In the genomic region with DNA sequence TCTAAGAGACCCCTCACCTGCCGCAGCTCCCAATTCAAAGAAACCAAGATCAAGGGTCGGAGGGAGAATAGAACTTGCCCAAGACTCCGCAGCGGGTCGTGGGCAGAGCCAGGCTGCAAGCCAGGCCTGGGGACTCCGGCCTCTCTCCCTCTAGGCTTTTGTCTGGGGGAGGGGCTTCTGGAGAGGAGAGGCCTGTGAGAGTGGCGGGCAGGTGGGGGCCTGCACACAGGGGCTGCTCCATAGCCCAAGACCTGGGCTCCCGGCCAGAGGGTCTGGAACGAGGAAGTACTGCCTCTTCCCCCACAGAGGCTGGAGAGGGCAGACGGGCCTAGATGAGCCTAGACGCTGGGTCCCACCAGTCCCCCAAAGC, we compare ENCODE assay signal across 1 cellular context.
TF ChIP-seq lines count a peak whose summit lies in the region.

No MANE protein-coding gene starts in this region.

TF ChIP-seq in endothelial cell of umbilical vein, 7 proteins besides CTCF, POLR2A, EP300 and RAD21:
- TF ChIP-seq FOS (IDR thresholded peaks at IDR 0.05; ENCODE audit: borderline replicate concordance, insufficient read depth, low read length) (no peak), EZH2 (IDR thresholded peaks at IDR 0.05; ENCODE audit: borderline replicate concordance, low read depth, low read length, severe bottlenecking) (no peak), GATA2 (IDR thresholded peaks at IDR 0.05; ENCODE audit: insufficient read depth, insufficient read length, low read depth, low read length) (no peak), MYC (IDR thresholded peaks at IDR 0.05; ENCODE audit: low read depth, low read length) (no peak), JUN (IDR thresholded peaks at IDR 0.05; ENCODE audit: borderline replicate concordance, insufficient read depth, insufficient read length, low read depth) (no peak), POLR2AphosphoS5 (IDR thresholded peaks at IDR 0.05; ENCODE audit: insufficient read depth, low read depth, low read length) (no peak)
- TF ChIP-seq, protein P1, sequence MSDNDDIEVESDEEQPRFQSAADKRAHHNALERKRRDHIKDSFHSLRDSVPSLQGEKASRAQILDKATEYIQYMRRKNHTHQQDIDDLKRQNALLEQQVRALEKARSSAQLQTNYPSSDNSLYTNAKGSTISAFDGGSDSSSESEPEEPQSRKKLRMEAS (IDR thresholded peaks at IDR 0.05; ENCODE audit: insufficient read depth, insufficient read length) = no peak
